In the genomic region with DNA sequence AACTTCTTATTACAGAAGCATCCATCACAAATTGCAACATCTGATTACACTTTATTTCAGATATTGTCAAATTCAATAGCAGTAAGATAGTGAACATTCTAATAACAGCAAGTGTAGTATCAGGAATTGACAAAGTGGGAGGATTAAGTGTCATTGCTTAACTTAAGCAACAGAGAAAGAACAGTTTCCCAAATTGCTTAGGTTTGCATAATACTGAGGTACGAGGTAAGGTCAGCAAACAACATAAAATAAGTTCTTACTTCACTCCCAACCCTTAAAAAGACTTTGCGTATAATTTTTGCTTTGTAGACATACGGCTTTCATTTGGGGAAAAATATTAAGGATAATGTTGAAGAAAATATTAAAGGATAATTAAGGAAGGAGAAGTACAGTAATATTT, we compare ENCODE assay signal across 27 cellular contexts.
"Had no signal": no experiment of that assay in that cellular context is flagged by ENCODE, and none has a peak within 500 bp of the region (broad histone marks: within the 10 kb centered on the region; RNA-seq: fewer than 3 reads in every experiment).

No MANE protein-coding gene starts in this region.

- H2AFZ ChIP-seq: hepatocyte had no signal

- H3K27ac ChIP-seq: colonic mucosa, coronary artery, dorsolateral prefrontal cortex, epithelial cell of prostate, esophagus muscularis mucosa, esophagus squamous epithelium, foreskin keratinocyte, gastrocnemius medialis, gastroesophageal sphincter, heart left ventricle, heart right ventricle, hepatocyte had no signal

- H3K4me3 ChIP-seq: colonic mucosa, coronary artery, dorsolateral prefrontal cortex, esophagus muscularis mucosa, esophagus squamous epithelium, gastrocnemius medialis, gastroesophageal sphincter, heart left ventricle, heart right ventricle, hepatocyte had no signal

- H3K36me3 ChIP-seq: colonic mucosa, esophagus muscularis mucosa, esophagus squamous epithelium, gastrocnemius medialis, gastroesophageal sphincter, heart left ventricle, heart right ventricle had no signal

- H3K4me2 ChIP-seq: hepatocyte had no signal

- H3K27me3 ChIP-seq: colonic mucosa, dorsolateral prefrontal cortex, esophagus squamous epithelium, foreskin keratinocyte, gastrocnemius medialis, gastroesophageal sphincter, heart left ventricle, heart right ventricle, hepatocyte had no signal

- H3K9me3 ChIP-seq: colonic mucosa, esophagus squamous epithelium, gastrocnemius medialis, gastroesophageal sphincter had no signal

- H3K79me2 ChIP-seq: hepatocyte had no signal

- H3K4me1 ChIP-seq: colonic mucosa, esophagus muscularis mucosa, esophagus squamous epithelium, foreskin keratinocyte, gastrocnemius medialis, gastroesophageal sphincter, heart left ventricle, heart right ventricle had no signal

- FAIRE-seq: colon, endothelial cell of umbilical vein, frontal cortex had no signal

- DNase-seq: colonic mucosa; dermis blood vessel endothelial cell; dorsolateral prefrontal cortex; effector CD4-positive, alpha-beta T cell; effector CD8-positive, alpha-beta T cell; effector memory CD4-positive, alpha-beta T cell; effector memory CD8-positive, alpha-beta T cell; endodermal cell; erythroblast; esophagus squamous epithelium; foreskin fibroblast; foreskin keratinocyte; foreskin melanocyte; gastrocnemius medialis; glutamatergic neuron; head of caudate nucleus; heart left ventricle; heart right ventricle had no signal

- ATAC-seq: effector memory CD8-positive, alpha-beta T cell; esophagus mucosa; foreskin keratinocyte; gastrocnemius medialis; gastroesophageal sphincter; heart left ventricle; heart right ventricle had no signal
